ENCODE assay signal across 1 cellular context in genomic region chr3:15629860-15630597, GRCh38.
A peak's percentile ranks its signal among the peaks of the same experiment; 100 is the strongest.
TF ChIP-seq lines count a peak whose summit lies in the region.

No MANE protein-coding gene starts in this region.

TF ChIP-seq in K562, 482 proteins besides CTCF, POLR2A, EP300 and RAD21 (continued from another document and continues in another):
- TF ChIP-seq ARID3B (CRISPR knock-in tag; IDR thresholded peaks at IDR 0.05; ENCODE audit: borderline replicate concordance) = no peak
- TF ChIP-seq IFI16 (CRISPR knock-in tag; IDR thresholded peaks at IDR 0.05) = no peak
- TF ChIP-seq VEZF1 (CRISPR knock-in tag; IDR thresholded peaks at IDR 0.05) = 0 out of 2 replicates have a peak, but pooled peaks have one; percentile 8
- no peak for TF ChIP-seq SPI1 (IDR thresholded peaks at IDR 0.05; ENCODE audit: borderline replicate concordance, low read depth, low read length)
- peak in 1 of 2 experiments; percentile 55; a peak in 1 of 4 replicates for TF ChIP-seq RCOR1 (IDR thresholded peaks at IDR 0.05; ENCODE audit: borderline replicate concordance in 1 of 2, low read depth in 2 of 2, low read length in 2 of 2)
- TF ChIP-seq USF2 (CRISPR knock-in tag; IDR thresholded peaks at IDR 0.05) = peak; percentile 71
- no peak for TF ChIP-seq PHF21A (IDR thresholded peaks at IDR 0.05; ENCODE audit: borderline replicate concordance, low read depth)
- TF ChIP-seq ZMIZ1 (IDR thresholded peaks at IDR 0.05; ENCODE audit: low read depth in 2 of 2, low read length in 2 of 2) = no peak
- 0 out of 2 replicates have a peak, but pooled peaks have one; percentile 16 for TF ChIP-seq ELF1 (tag; IDR thresholded peaks at IDR 0.05)
- TF ChIP-seq TOE1 (IDR thresholded peaks at IDR 0.05; ENCODE audit: borderline replicate concordance) = peak; percentile 63; the same call in 1 of the 2 replicates
- TF ChIP-seq TOE1 (CRISPR knock-in tag; IDR thresholded peaks at IDR 0.05; ENCODE audit: borderline replicate concordance, low read depth) = no peak
- TF ChIP-seq NCOR1 (IDR thresholded peaks at IDR 0.05) = no peak
- no peak for TF ChIP-seq SAFB2 (IDR thresholded peaks at IDR 0.05; ENCODE audit: borderline replicate concordance, low read depth, low read length, severe bottlenecking)
- TF ChIP-seq SMARCE1 (IDR thresholded peaks at IDR 0.05) = no peak
- TF ChIP-seq ZNF592 (IDR thresholded peaks at IDR 0.05) = peak; percentile 29; the same call in 1 of the 2 replicates
- peak in 1 of 2 experiments; percentile 32; a peak in 1 of 4 replicates for TF ChIP-seq MAZ (CRISPR knock-in tag; conservative IDR thresholded peaks at IDR 0.05 in 1 of 2, IDR thresholded peaks at IDR 0.05 in 1 of 2)
- TF ChIP-seq ADNP (tag; IDR thresholded peaks at IDR 0.05) = 0 out of 2 replicates have a peak, but pooled peaks have one; percentile 23
- no peak for TF ChIP-seq ATF3 (IDR thresholded peaks at IDR 0.05)
- TF ChIP-seq ATF3 (CRISPR knock-in tag; conservative IDR thresholded peaks at IDR 0.05) = no peak
- no peak for TF ChIP-seq HEY1 (CRISPR knock-in tag; IDR thresholded peaks at IDR 0.05; ENCODE audit: borderline replicate concordance)
- 0 out of 2 replicates have a peak, but pooled peaks have one; percentile 26 for TF ChIP-seq MGA (IDR thresholded peaks at IDR 0.05)
- no peak for TF ChIP-seq ZFP91 (CRISPR knock-in tag; IDR thresholded peaks at IDR 0.05)
